In genomic region chr11:65121865-65122696, GRCh38 we compare ENCODE assay signal across 8 cellular contexts. TPM values are rescaled to one million over a fixed set of nuclear protein-coding genes. Genes with fewer than 3 reads are reported as not detected.
DNase-seq lines count a peak whose midpoint lies in the region; ATAC-seq, FAIRE-seq and TF ChIP-seq lines count a peak whose summit lies in the region.

FAU (minus strand) TSS chr11:65122134; CDS start chr11:65121813, 321 bp downstream.
MRPL49 (plus strand) TSS chr11:65122321; CDS start chr11:65122347, 26 bp downstream.

- DNase-seq in ACHN (peak; percentile 96), NCI-H2227 treated with DMSO at 0.1 percent for 48 hours (lab: John Stamatoyannopoulos, UW) (peak; percentile 97), bronchial epithelial cell (ENCODE audit: low read depth) (peak; percentile 95), iPS-NIHi7 (ENCODE audit: extremely low spot score) (peak; percentile 97), smooth muscle cell of the brain vasculature (ENCODE audit: low read depth, low spot score) (peak; percentile 92)

- ATAC-seq in GM18873 (IDR thresholded peaks at IDR 0.05; ENCODE audit: low FRiP score, unreplicated experiment): peak; percentile 56
- ATAC-seq in HG03139 (IDR thresholded peaks at IDR 0.05; ENCODE audit: unreplicated experiment): peak; percentile 60

- H3K36me3 ChIP-seq in bronchial epithelial cell (ENCODE audit: control insufficient read depth, insufficient read depth, low read length): peaks cover 39% of the 10 kb centered on the region

- in situ Hi-C loops in ACHN (cut with HindIII; ENCODE audit: low pct_ligation_motif_present, low pct_unique_long_range_greater_than_20kb, low sequenced_read_pairs): no loop called here

- H3K4me3 ChIP-seq in WI38 (ENCODE audit: low read depth, low read length) (peak within 1 kb of the TSS; percentile 79), bronchial epithelial cell (ENCODE audit: low read depth, low read length) (peak within 1 kb of the TSS; percentile 79)

- FAIRE-seq in bronchial epithelial cell (lab: Jason Lieb, UNC): no peak

- no peaks in the 10 kb centered on the region for H3K27me3 ChIP-seq in bronchial epithelial cell (ENCODE audit: control insufficient read depth, insufficient read depth, low read length)

- no peak for TF ChIP-seq CTCF in WI38 (IDR thresholded peaks at IDR 0.05; ENCODE audit: low read depth, low read length)
- TF ChIP-seq CTCF in bronchial epithelial cell (IDR thresholded peaks at IDR 0.05; ENCODE audit: insufficient read depth, low read length, severe bottlenecking): no peak

RNA-seq across cellular contexts. Expression of gene FAU, which starts in this region (rescaled TPM):
- 439 and 539 TPM in 2 replicates for total RNA-seq in bronchial epithelial cell

RNA-seq across cellular contexts. Expression of gene MRPL49, which starts in this region (rescaled TPM):
- 36.2 and 42.1 TPM in 2 replicates for total RNA-seq in bronchial epithelial cell

Comparison
In these comparisons a context has a peak if more than half of its experiments do, and no peak if none do; other contexts are left out.
1. Peak in every context shown above with its lines: DNase-seq, ATAC-seq and H3K4me3 ChIP-seq.